1 cellular context compared by ENCODE assay signal in genomic region chr16:14473488-14473887, GRCh38.
TF ChIP-seq lines count a peak whose summit lies in the region.

No MANE protein-coding gene starts in this region.

TF ChIP-seq in HepG2, 621 proteins besides CTCF, POLR2A, EP300 and RAD21 (continued from another document and continues in another):
- TF ChIP-seq ZNF574 (CRISPR knock-in tag; IDR thresholded peaks at IDR 0.05): peak; percentile 73
- 0 out of 2 replicates have a peak, but pooled peaks have one; percentile 29 for TF ChIP-seq ZBTB20 (CRISPR knock-in tag; IDR thresholded peaks at IDR 0.05; ENCODE audit: borderline replicate concordance, low read depth)
- 0 out of 2 replicates have a peak, but pooled peaks have one; percentile 30 for TF ChIP-seq ZNF335 (CRISPR knock-in tag; IDR thresholded peaks at IDR 0.05)
- peak; percentile 70 for TF ChIP-seq ZMYM2 (CRISPR knock-in tag; IDR thresholded peaks at IDR 0.05)
- no peak for TF ChIP-seq ZBTB40 (IDR thresholded peaks at IDR 0.05)
- 0 out of 2 replicates have a peak, but pooled peaks have one; percentile 32 for TF ChIP-seq ZBTB40 (CRISPR knock-in tag; IDR thresholded peaks at IDR 0.05)
- TF ChIP-seq KLF16 (CRISPR knock-in tag; IDR thresholded peaks at IDR 0.05): peak in 1 of 2 experiments; percentile 50; a peak in 1 of 4 replicates
- TF ChIP-seq EEA1 (CRISPR knock-in tag; IDR thresholded peaks at IDR 0.05; ENCODE audit: borderline replicate concordance): no peak
- no peak for TF ChIP-seq GPN1 (CRISPR knock-in tag; IDR thresholded peaks at IDR 0.05; ENCODE audit: borderline replicate concordance)
- TF ChIP-seq PAXIP1 (CRISPR knock-in tag; conservative IDR thresholded peaks at IDR 0.05): peak; percentile 57
- TF ChIP-seq HDAC2 (CRISPR knock-in tag; IDR thresholded peaks at IDR 0.05): peak; percentile 58; the same call in 1 of the 2 replicates
- TF ChIP-seq ETS1 (CRISPR knock-in tag; IDR thresholded peaks at IDR 0.05): no peak
- 0 out of 2 replicates have a peak, but pooled peaks have one; percentile 9 for TF ChIP-seq DRAP1 (CRISPR knock-in tag; IDR thresholded peaks at IDR 0.05)
- TF ChIP-seq HBP1 (CRISPR knock-in tag; IDR thresholded peaks at IDR 0.05; ENCODE audit: low read depth): peak; percentile 60; the same call in 1 of the 2 replicates
- peak; percentile 92 for TF ChIP-seq DPF2 (CRISPR knock-in tag; IDR thresholded peaks at IDR 0.05; ENCODE audit: borderline replicate concordance, low read depth)
- TF ChIP-seq HNF1A (IDR thresholded peaks at IDR 0.05; ENCODE audit: low read depth): no peak
- TF ChIP-seq HNF1A (CRISPR knock-in tag; IDR thresholded peaks at IDR 0.05; ENCODE audit: borderline replicate concordance): no peak
- TF ChIP-seq CC2D1A (CRISPR knock-in tag; IDR thresholded peaks at IDR 0.05): no peak
- no peak for TF ChIP-seq ZMAT3 (CRISPR knock-in tag; conservative IDR thresholded peaks at IDR 0.05)
- TF ChIP-seq ZNF414 (CRISPR knock-in tag; IDR thresholded peaks at IDR 0.05): 0 out of 2 replicates have a peak, but pooled peaks have one; percentile 64
- TF ChIP-seq POGZ (CRISPR knock-in tag; IDR thresholded peaks at IDR 0.05): peak; percentile 65; the same call in 1 of the 2 replicates
- TF ChIP-seq GMEB1 (CRISPR knock-in tag; IDR thresholded peaks at IDR 0.05; ENCODE audit: borderline replicate concordance): peak; percentile 36; the same call in 1 of the 2 replicates
- TF ChIP-seq KMT2A (CRISPR knock-in tag; IDR thresholded peaks at IDR 0.05): peak; percentile 55; the same call in 1 of the 2 replicates
- 0 out of 2 replicates have a peak, but pooled peaks have one; percentile 45 for TF ChIP-seq ZBTB7B (CRISPR knock-in tag; IDR thresholded peaks at IDR 0.05)
- TF ChIP-seq RARA (CRISPR knock-in tag; IDR thresholded peaks at IDR 0.05): peak; percentile 89
- peak; percentile 61 for TF ChIP-seq GFI1 (CRISPR knock-in tag; IDR thresholded peaks at IDR 0.05; ENCODE audit: borderline replicate concordance)
